In genomic region chr2:38026846-38027245, GRCh38 we compare ENCODE assay signal across 28 cellular contexts.
"Had no signal": no experiment of that assay in that cellular context is flagged by ENCODE, and none has a peak within 500 bp of the region (broad histone marks: within the 10 kb centered on the region; RNA-seq: fewer than 3 reads in every experiment).

No MANE protein-coding gene starts in this region.

- ATAC-seq: right lobe of liver; stimulated activated naive CD8-positive, alpha-beta T cell treated with anti-CD3 and anti-CD28 coated beads, Interleukin-15, Interleukin-2, amounts not matched to agents 100 U/mL and 50 U/mL, for 24 hours; T-cell had no signal

- H3K4me1 Mint-ChIP-seq: activated naive CD4-positive, alpha-beta T cell treated with anti-CD3 and anti-CD28 coated beads, Interleukin-2, amount 10 ng/mL, durations not matched to agents 7 days and 5 days; central memory CD8-positive, alpha-beta T cell; naive B cell had no signal

- H3K27ac Mint-ChIP-seq: activated CD4-positive, alpha-beta memory T cell treated with anti-CD3 and anti-CD28 coated beads for 36 hours; activated naive CD4-positive, alpha-beta T cell treated with anti-CD3 and anti-CD28 coated beads, Interleukin-2, amount 10 ng/mL, durations not matched to agents 7 days and 5 days; activated naive CD8-positive, alpha-beta T cell treated with anti-CD3 and anti-CD28 coated beads, Interleukin-2, amount 10 ng/mL, durations not matched to agents 7 days and 5 days; dendritic cell treated with granulocyte-macrophage colony-stimulating factor and Interleukin-4, amounts not matched to agents 40 ng/mL and 50 ng/mL, for 4 days; naive B cell; nephron progenitor cell; progenitor cell of endocrine pancreas; T-cell had no signal

- H3K9me3 Mint-ChIP-seq: activated CD4-positive, alpha-beta memory T cell treated with anti-CD3 and anti-CD28 coated beads for 36 hours; activated naive CD4-positive, alpha-beta T cell treated with anti-CD3 and anti-CD28 coated beads, Interleukin-2, amount 10 ng/mL, durations not matched to agents 7 days and 5 days; activated naive CD8-positive, alpha-beta T cell treated with anti-CD3 and anti-CD28 coated beads, Interleukin-2, amount 10 ng/mL, durations not matched to agents 7 days and 5 days; central memory CD8-positive, alpha-beta T cell; dendritic cell treated with granulocyte-macrophage colony-stimulating factor and Interleukin-4, amounts not matched to agents 40 ng/mL and 50 ng/mL, for 4 days; naive B cell; T-cell had no signal

- H3K4me3 Mint-ChIP-seq: activated CD4-positive, alpha-beta memory T cell treated with anti-CD3 and anti-CD28 coated beads for 36 hours; activated naive CD4-positive, alpha-beta T cell treated with anti-CD3 and anti-CD28 coated beads, Interleukin-2, amount 10 ng/mL, durations not matched to agents 7 days and 5 days; activated naive CD8-positive, alpha-beta T cell treated with anti-CD3 and anti-CD28 coated beads, Interleukin-2, amount 10 ng/mL, durations not matched to agents 7 days and 5 days; central memory CD8-positive, alpha-beta T cell; dendritic cell treated with granulocyte-macrophage colony-stimulating factor and Interleukin-4, amounts not matched to agents 40 ng/mL and 50 ng/mL, for 4 days; naive B cell; nephron progenitor cell; T-cell had no signal

- H3K36me3 Mint-ChIP-seq: activated CD4-positive, alpha-beta memory T cell treated with anti-CD3 and anti-CD28 coated beads for 36 hours; activated naive CD4-positive, alpha-beta T cell treated with anti-CD3 and anti-CD28 coated beads, Interleukin-2, amount 10 ng/mL, durations not matched to agents 7 days and 5 days; activated naive CD8-positive, alpha-beta T cell treated with anti-CD3 and anti-CD28 coated beads, Interleukin-2, amount 10 ng/mL, durations not matched to agents 7 days and 5 days; T-cell had no signal

- H3K27me3 Mint-ChIP-seq: progenitor cell of endocrine pancreas had no signal

- H3K4me3 ChIP-seq: ascending aorta, esophagus squamous epithelium, left ventricle myocardium inferior, lung, ovary, right lobe of liver, testis, transverse colon had no signal

- DNase-seq: activated CD4-positive, alpha-beta memory T cell treated with anti-CD3 and anti-CD28 coated beads for 36 hours; activated CD4-positive, alpha-beta T cell treated with anti-CD3 and anti-CD28 coated beads for 48 hours; activated CD8-positive, alpha-beta memory T cell treated with anti-CD3 and anti-CD28 coated beads, Interleukin-2, amount 50 U/mL, for 4 hours; activated gamma-delta T cell; activated naive CD4-positive, alpha-beta T cell treated with anti-CD3 and anti-CD28 coated beads, Interleukin-2, amount 10 ng/mL, durations not matched to agents 7 days and 5 days; activated naive CD8-positive, alpha-beta T cell treated with anti-CD3 and anti-CD28 coated beads, Interleukin-2, amount 10 ng/mL, durations not matched to agents 7 days and 5 days; activated T-cell treated with anti-CD3 and anti-CD28 coated beads, Interleukin-2, amount 50 U/mL, for 1 hour; effector CD4-positive, alpha-beta T cell; esophagus squamous epithelium; glutamatergic neuron; left ventricle myocardium inferior; naive B cell; nephron progenitor cell; ovary; right lobe of liver; stimulated activated CD4-positive, alpha-beta T cell treated with anti-CD3 and anti-CD28 coated beads, Interleukin-12 subunit alpha, Interleukin-12 subunit beta, amount 100 ng/mL, for 4 hours; stimulated activated CD4-positive, alpha-beta T cell treated with anti-CD3 and anti-CD28 coated beads, Interleukin-4, amount 100 ng/mL, for 1 hour; stimulated activated naive CD8-positive, alpha-beta T cell treated with anti-CD3 and anti-CD28 coated beads, Interleukin-15, Interleukin-2, amounts not matched to agents 100 U/mL and 50 U/mL, for 24 hours; T-cell; testis; transverse colon had no signal

- FAIRE-seq: islet of Langerhans, urothelium cell line had no signal
